Comparison of ENCODE assay signal across 21 cellular contexts in the genomic region with DNA sequence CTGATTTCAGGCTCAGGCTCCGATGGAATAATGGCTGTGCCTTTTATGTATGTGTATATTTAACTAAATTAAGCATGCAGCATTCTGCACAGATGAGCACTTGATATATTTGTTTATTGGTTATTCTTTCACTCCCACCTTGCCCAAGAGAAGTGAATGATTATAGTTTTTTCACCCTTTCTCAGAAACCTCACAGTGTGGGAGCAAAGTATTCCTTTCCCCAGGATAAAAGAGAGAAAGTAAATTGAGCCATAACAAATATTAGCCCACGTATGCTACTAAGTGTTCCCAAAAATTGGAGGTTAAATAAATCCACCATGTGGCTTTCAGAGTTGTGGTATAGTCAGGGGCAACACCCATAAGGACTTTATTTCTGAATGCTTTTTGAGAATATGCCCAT.
"Had no signal": no experiment of that assay in that cellular context is flagged by ENCODE, and none has a peak within 500 bp of the region (broad histone marks: within the 10 kb centered on the region; RNA-seq: fewer than 3 reads in every experiment).

No MANE protein-coding gene starts in this region.

- ATAC-seq: esophagus mucosa; gastrocnemius medialis; heart right ventricle; natural killer cell treated with Interleukin-12 subunit alpha and Interleukin-12 subunit beta and Interleukin-15 and Interleukin-18, amount 100 ng/mL, for 72 hours had no signal

- H3K27ac ChIP-seq: dorsolateral prefrontal cortex, gastrocnemius medialis, heart right ventricle, left ventricle myocardium inferior, neural progenitor cell, ovary, right atrium auricular region had no signal

- H3K36me3 ChIP-seq: gastrocnemius medialis, heart right ventricle, left ventricle myocardium inferior, neural progenitor cell, ovary, right atrium auricular region had no signal

- DNase-seq: cortex of kidney; dorsolateral prefrontal cortex; effector CD8-positive, alpha-beta T cell; gastrocnemius medialis; heart right ventricle; islet precursor cell; left ventricle myocardium inferior; mesenchymal stem cell; midbrain; nucleus accumbens; ovary; small intestine; stimulated activated CD4-positive, alpha-beta T cell treated with anti-CD3 and anti-CD28 coated beads, Interleukin-12 subunit alpha, Interleukin-12 subunit beta, amount 100 ng/mL, for 4 hours; stimulated activated CD4-positive, alpha-beta T cell treated with anti-CD3 and anti-CD28 coated beads, Interleukin-2, amount 100 ng/mL, for 48 hours; stimulated activated naive CD4-positive, alpha-beta T cell treated with Interleukin-2 at 50 U/mL for 16 hours; trophoblast cell had no signal

- H3K4me1 ChIP-seq: gastrocnemius medialis, heart right ventricle, left ventricle myocardium inferior, neural progenitor cell, right atrium auricular region had no signal

- H3K9me3 ChIP-seq: gastrocnemius medialis, heart right ventricle, left ventricle myocardium inferior, ovary, right atrium auricular region had no signal

- H3K4me3 ChIP-seq: dorsolateral prefrontal cortex, gastrocnemius medialis, heart right ventricle, left ventricle myocardium inferior, lung, neural progenitor cell, ovary, right atrium auricular region had no signal

- H3K27me3 ChIP-seq: gastrocnemius medialis, heart right ventricle, neural progenitor cell, ovary, right atrium auricular region had no signal
